ENCODE assay signal across 7 cellular contexts in genomic region chr1:221966888-221967287, GRCh38.
DNase-seq lines count a peak whose midpoint lies in the region; ATAC-seq and TF ChIP-seq lines count a peak whose summit lies in the region.
"Not testable (repeated sequence)": the region's sequence is repeated elsewhere in the genome, so short reads cannot be mapped to it uniquely, and the experiment has no call there.

No MANE protein-coding gene starts in this region.

- intact Hi-C loops in CD14-positive monocyte (cut with micrococcal nuclease); MCF 10A (cut with micrococcal nuclease): not testable (repeated sequence)

- POLR2A ChIA-PET in WTC11 (lab: Charles Lee); MCF 10A (lab: Yijun Ruan, JAX): not testable (repeated sequence)

- peaks cover 18% of the 10 kb centered on the region for H3K4me1 ChIP-seq in HUES48 (ENCODE audit: control insufficient read depth, insufficient read depth, low read length)
- H3K4me1 ChIP-seq in NT2/D1 (ENCODE audit: insufficient read depth, insufficient read length): not testable (repeated sequence)
- H3K4me1 ChIP-seq in iPS-15b (ENCODE audit: control insufficient read depth, insufficient read depth, low read length): peaks cover 16% of the 10 kb centered on the region

- H3K4me3 Mint-ChIP-seq in CD14-positive monocyte: peak overlapping the region in 1 of 2 donors; percentile 69
- H3K4me3 Mint-ChIP-seq in WTC11: peak overlapping the region; percentile 61
- H3K4me3 Mint-ChIP-seq in MCF 10A (ENCODE audit: unreplicated experiment): not testable (repeated sequence)

- not testable (repeated sequence) for H3K36me3 ChIP-seq in H7 (replicated peaks; ENCODE audit: control insufficient read depth, insufficient read depth, low read length); HUES48 (ENCODE audit: control insufficient read depth, insufficient read depth, low read length); NT2/D1 (ENCODE audit: insufficient read depth, insufficient read length, low read length); iPS-15b (ENCODE audit: control insufficient read depth, insufficient read depth, low read length)

- H3K9me3 Mint-ChIP-seq in CD14-positive monocyte; WTC11; MCF 10A (ENCODE audit: unreplicated experiment): not testable (repeated sequence)

- H3K9ac ChIP-seq in HUES48 (ENCODE audit: low read depth, low read length); NT2/D1 (ENCODE audit: insufficient read length, low read depth); iPS-15b (ENCODE audit: low read depth, low read length): not testable (repeated sequence)

- H3K27me3 Mint-ChIP-seq in CD14-positive monocyte (ENCODE audit: low read depth in 3 of 3); WTC11 (ENCODE audit: low read depth); MCF 10A (ENCODE audit: insufficient read depth, unreplicated experiment): not testable (repeated sequence)

- H3K27ac Mint-ChIP-seq in CD14-positive monocyte (peak overlapping the region in 4 of 7 donors; percentile 4 to 46 (median 24)), MCF 10A (ENCODE audit: low read depth, unreplicated experiment) (peak overlapping the region; percentile 11)
- not testable (repeated sequence) for H3K27ac Mint-ChIP-seq in WTC11

- H3K4me1 Mint-ChIP-seq in CD14-positive monocyte: peaks cover 40% of the 10 kb centered on the region
- H3K4me1 Mint-ChIP-seq in WTC11: peaks cover 45% of the 10 kb centered on the region
- H3K4me1 Mint-ChIP-seq in MCF 10A (ENCODE audit: insufficient read depth, unreplicated experiment): not testable (repeated sequence)

- BruUV-seq in MCF 10A (replicated peaks; lab: Mats Ljungman, UMichigan): not testable (repeated sequence)

- not testable (repeated sequence) for TF ChIP-seq CTCF in CD14-positive monocyte (IDR thresholded peaks at IDR 0.05); WTC11 (IDR thresholded peaks at IDR 0.05); MCF 10A (IDR thresholded peaks at IDR 0.05; ENCODE audit: unreplicated experiment)

- not testable (repeated sequence) for H3K27ac ChIP-seq in HUES48 (ENCODE audit: low read depth, low read length)

- not testable (repeated sequence) for DNase-seq in CD14-positive monocyte (ENCODE audit: low spot score); H7; NT2/D1 (ENCODE audit: low read depth, low spot score); WTC11 (ENCODE audit: low spot score); MCF 10A (ENCODE audit: unreplicated experiment)

- not testable (repeated sequence) for H3K9me3 ChIP-seq in HUES48 (ENCODE audit: control insufficient read depth, insufficient read depth, low read length); NT2/D1 (ENCODE audit: insufficient read depth, low read length); iPS-15b (ENCODE audit: control insufficient read depth, insufficient read depth, low read length)

- CTCF ChIA-PET in WTC11 (lab: Charles Lee); MCF 10A (lab: Yijun Ruan, JAX): not testable (repeated sequence)

- H3K27me3 ChIP-seq in H7 (ENCODE audit: control insufficient read depth, insufficient read depth, low read length); HUES48 (ENCODE audit: control insufficient read depth, insufficient read depth, low read length); NT2/D1 (ENCODE audit: insufficient read depth, insufficient read length); iPS-15b (ENCODE audit: control insufficient read depth, insufficient read depth, low read length): not testable (repeated sequence)

- peak overlapping the region; percentile 33; the same call in 1 of the 2 replicates for H3K4me3 ChIP-seq in H7 (ENCODE audit: insufficient read depth, low read depth, low read length)
- peak overlapping the region; percentile 26; the same call in 1 of the 2 replicates for H3K4me3 ChIP-seq in HUES48 (ENCODE audit: low read depth, low read length)
- peak overlapping the region; percentile 18 for H3K4me3 ChIP-seq in NT2/D1 (ENCODE audit: insufficient read length, low read depth)
- peak overlapping the region; percentile 31 for H3K4me3 ChIP-seq in iPS-15b (ENCODE audit: low read depth, low read length)

- ATAC-seq in WTC11: not testable (repeated sequence)

- not testable (repeated sequence) for H3K36me3 Mint-ChIP-seq in CD14-positive monocyte; WTC11; MCF 10A (ENCODE audit: insufficient read depth, unreplicated experiment)
